In the genomic region with DNA sequence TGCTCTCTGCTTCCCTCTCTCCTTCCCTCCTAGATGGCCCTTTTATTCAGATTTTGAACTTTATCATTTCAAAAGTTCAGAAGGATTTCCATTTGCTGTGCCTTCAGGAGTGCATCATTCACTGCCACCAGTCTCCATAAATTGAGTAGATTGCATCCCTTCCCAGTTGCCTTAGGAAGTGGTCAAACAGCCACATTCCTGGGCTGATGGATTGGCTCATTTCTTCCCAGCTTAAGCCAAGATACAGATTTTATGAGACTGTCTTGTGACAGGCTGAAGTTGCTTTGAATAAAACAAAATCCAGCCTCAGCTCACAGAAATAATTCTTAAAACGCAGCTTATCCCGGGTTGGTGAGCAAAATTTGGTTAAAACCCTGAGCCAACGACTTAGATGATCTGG, we compare ENCODE assay signal across 20 cellular contexts. TPM values are rescaled to one million over a fixed set of nuclear protein-coding genes. Genes with fewer than 3 reads are reported as not detected.
DNase-seq lines count a peak whose midpoint lies in the region; TF ChIP-seq lines count a peak whose summit lies in the region.
"Had no signal": no experiment of that assay in that cellular context is flagged by ENCODE, and none has a peak within 500 bp of the region (broad histone marks: within the 10 kb centered on the region; RNA-seq: fewer than 3 reads in every experiment).

No MANE protein-coding gene starts in this region.

- H3K4me2 ChIP-seq in mesenchymal stem cell (ENCODE audit: low read length, poor library complexity, severe bottlenecking) = no peak overlapping the region
- H3K4me2 ChIP-seq: PC-9 had no signal

- H3K4me1 Mint-ChIP-seq in chondrocyte (ENCODE audit: low read depth) = peaks cover 55% of the 10 kb centered on the region
- peaks cover 74% of the 10 kb centered on the region for H3K4me1 Mint-ChIP-seq in type B pancreatic cell (ENCODE audit: unreplicated experiment)

- H4K8ac ChIP-seq in mesenchymal stem cell (ENCODE audit: low read length) = no peak overlapping the region

- H3K23ac ChIP-seq in mesenchymal stem cell (ENCODE audit: low read length in 2 of 2) = no peak overlapping the region

- no peak overlapping the region for H3K4me3 ChIP-seq in mesenchymal stem cell (ENCODE audit: insufficient read depth in 1 of 2, low read depth in 1 of 2, low read length in 2 of 2)
- H3K4me3 ChIP-seq: breast epithelium, dorsolateral prefrontal cortex, left ventricle myocardium inferior, PC-9 had no signal

- H3K4ac ChIP-seq in mesenchymal stem cell (ENCODE audit: low read depth in 1 of 2, low read length in 2 of 2) = no peak overlapping the region

- H3K9me3 ChIP-seq in mesenchymal stem cell (ENCODE audit: control insufficient read depth, low read length) = no peaks in the 10 kb centered on the region
- H3K9me3 ChIP-seq: breast epithelium, left ventricle myocardium inferior had no signal

- H2BK15ac ChIP-seq in mesenchymal stem cell (ENCODE audit: low read depth, poor library complexity, severe bottlenecking) = no peak overlapping the region

- H3K36me3 ChIP-seq in mesenchymal stem cell (ENCODE audit: control insufficient read depth in 1 of 2, insufficient read depth in 2 of 2, low read depth in 1 of 2, low read length in 2 of 2) = no peaks in the 10 kb centered on the region
- H3K36me3 ChIP-seq: breast epithelium, left ventricle myocardium inferior had no signal

- peak overlapping the region; percentile 53 for H3K27ac Mint-ChIP-seq in chondrocyte (ENCODE audit: unreplicated experiment)
- H3K27ac Mint-ChIP-seq in type B pancreatic cell = no peak overlapping the region
- H3K27ac Mint-ChIP-seq: progenitor cell of endocrine pancreas had no signal

- peaks cover 2% of the 10 kb centered on the region for H3K36me3 Mint-ChIP-seq in chondrocyte (ENCODE audit: low read depth)
- H3K36me3 Mint-ChIP-seq in type B pancreatic cell = peaks cover 21% of the 10 kb centered on the region
- H3K36me3 Mint-ChIP-seq: activated naive CD4-positive, alpha-beta T cell treated with anti-CD3 and anti-CD28 coated beads, Interleukin-2, amount 50 U/mL, for 72 hours; naive B cell had no signal

- H3K4me1 ChIP-seq in mesenchymal stem cell (ENCODE audit: control insufficient read depth, insufficient read depth, low read depth, low read length) = peaks cover 23% of the 10 kb centered on the region
- H3K4me1 ChIP-seq: breast epithelium had no signal

- H2BK120ac ChIP-seq in mesenchymal stem cell (ENCODE audit: low read depth, low read length) = no peak overlapping the region

- no peak overlapping the region for H2AK5ac ChIP-seq in mesenchymal stem cell (ENCODE audit: low read length, severe bottlenecking)

- H3K27me3 Mint-ChIP-seq in chondrocyte (ENCODE audit: low read depth) = no peaks in the 10 kb centered on the region
- H3K27me3 Mint-ChIP-seq in type B pancreatic cell = peaks cover 31% of the 10 kb centered on the region

- H3K9ac ChIP-seq in mesenchymal stem cell (ENCODE audit: low read length) = no peak overlapping the region

- H3K27ac ChIP-seq in mesenchymal stem cell (ENCODE audit: low read length, poor library complexity, severe bottlenecking) = no peak overlapping the region
- H3K27ac ChIP-seq: breast epithelium, dorsolateral prefrontal cortex, left ventricle myocardium inferior, PC-9 had no signal

- no peak overlapping the region for H3K4me3 Mint-ChIP-seq in chondrocyte (ENCODE audit: unreplicated experiment)
- H3K4me3 Mint-ChIP-seq in type B pancreatic cell = peak overlapping the region; percentile 13
- H3K4me3 Mint-ChIP-seq: naive B cell had no signal

- no peak overlapping the region for H2BK5ac ChIP-seq in mesenchymal stem cell (ENCODE audit: low read depth, low read length, poor library complexity, severe bottlenecking)

- H3K14ac ChIP-seq in mesenchymal stem cell (ENCODE audit: low read length in 2 of 2) = no peak overlapping the region

- DNase-seq in HCEC 1CT (peak; percentile 77), chondrocyte (ENCODE audit: low spot score) (no peak), mesenchymal stem cell (peak; percentile 69), type B pancreatic cell (ENCODE audit: extremely low spot score, unreplicated experiment) (no peak), HUDEP-2 (lab: John Stamatoyannopoulos, UW; ENCODE audit: unreplicated experiment in 76 of 76) (no peak), NCI-H2081 treated with DMSO at 0.1 percent for 48 hours (lab: John Stamatoyannopoulos, UW) (no peak), epidermal melanocyte (ENCODE audit: insufficient read length, low spot score) (no peak)
- DNase-seq: activated CD4-positive, alpha-beta T cell treated with anti-CD3 and anti-CD28 coated beads, Interleukin-2, amount 50 U/mL, for 4 hours; activated T-cell treated with anti-CD3 and anti-CD28 coated beads, Interleukin-2, amount 50 U/mL, for 1 hour; dorsolateral prefrontal cortex; left ventricle myocardium inferior; naive B cell; NCI-H1930; NCI-H526; PC-9; stimulated activated CD4-positive, alpha-beta T cell treated with anti-CD3 and anti-CD28 coated beads, Interleukin-15, amount 100 ng/mL, for 24 hours; stimulated activated naive CD8-positive, alpha-beta T cell treated with anti-CD3 and anti-CD28 coated beads, Interleukin-15, Interleukin-2, amounts not matched to agents 100 U/mL and 50 U/mL, for 24 hours had no signal

- no peaks in the 10 kb centered on the region for H3K27me3 ChIP-seq in mesenchymal stem cell (ENCODE audit: control insufficient read depth in 1 of 2, insufficient read depth in 1 of 2, low read length in 2 of 2)
- H3K27me3 ChIP-seq: breast epithelium, dorsolateral prefrontal cortex had no signal

- no peak for TF ChIP-seq CTCF in chondrocyte (IDR thresholded peaks at IDR 0.05)
- no peak for TF ChIP-seq CTCF in type B pancreatic cell (conservative IDR thresholded peaks at IDR 0.05)

- no peak overlapping the region for H3K18ac ChIP-seq in mesenchymal stem cell (ENCODE audit: low read depth in 1 of 2, low read length in 2 of 2)

- H2AFZ ChIP-seq in mesenchymal stem cell (ENCODE audit: low read depth, low read length) = no peak overlapping the region
- H2AFZ ChIP-seq: PC-9 had no signal

- no peak overlapping the region for H4K91ac ChIP-seq in mesenchymal stem cell (ENCODE audit: low read length)

- H3K79me1 ChIP-seq in mesenchymal stem cell (replicated peaks; ENCODE audit: low read length, poor library complexity, severe bottlenecking) = peaks cover 36% of the 10 kb centered on the region

- no peak overlapping the region for H2BK12ac ChIP-seq in mesenchymal stem cell (ENCODE audit: low read length in 2 of 2)

- WGBS in mesenchymal stem cell = 80% methylated on average over 3 of the region's 3 CpGs

- no peaks in the 10 kb centered on the region for H3K9me3 Mint-ChIP-seq in chondrocyte (ENCODE audit: low read depth)
- H3K9me3 Mint-ChIP-seq in type B pancreatic cell = peaks cover 4% of the 10 kb centered on the region
- H3K9me3 Mint-ChIP-seq: activated naive CD4-positive, alpha-beta T cell treated with anti-CD3 and anti-CD28 coated beads, Interleukin-2, amount 50 U/mL, for 72 hours; naive B cell had no signal

RNA-seq across cellular contexts. Expression of gene NRP2, which starts 9.8 kb away (rescaled TPM):
- 31.7 to 83.7 TPM (median 34.5 TPM) in 3 replicates for total RNA-seq in chondrocyte
- polyA plus RNA-seq in mesenchymal stem cell (2013, experiment 1 of 2) = 87.1 TPM
- 83.3 TPM for polyA plus RNA-seq in mesenchymal stem cell (2013, experiment 2 of 2)
- total RNA-seq in type B pancreatic cell (ENCODE audit: low replicate concordance) = 18.7 and 109 TPM in 2 replicates

Comparison
In these comparisons a context has a peak if more than half of its experiments do, and no peak if none do; other contexts are left out.
1. DNase-seq: peak in HCEC 1CT (single experiment) and mesenchymal stem cell (single experiment); none in chondrocyte (single experiment), type B pancreatic cell (single experiment), HUDEP-2 (0 of 76), NCI-H2081 treated with DMSO at 0.1 percent for 48 hours (single experiment) and epidermal melanocyte (single experiment).